Comparison of ENCODE assay signal across 1 cellular context in genomic region chr1:19445417-19446342, GRCh38.
A peak's percentile ranks its signal among the peaks of the same experiment; 100 is the strongest.
TF ChIP-seq lines count a peak whose summit lies in the region.

No MANE protein-coding gene starts in this region.

TF ChIP-seq in HEK293, 187 proteins besides CTCF, POLR2A, EP300 and RAD21 (continued from another document):
- TF ChIP-seq, protein P1, sequence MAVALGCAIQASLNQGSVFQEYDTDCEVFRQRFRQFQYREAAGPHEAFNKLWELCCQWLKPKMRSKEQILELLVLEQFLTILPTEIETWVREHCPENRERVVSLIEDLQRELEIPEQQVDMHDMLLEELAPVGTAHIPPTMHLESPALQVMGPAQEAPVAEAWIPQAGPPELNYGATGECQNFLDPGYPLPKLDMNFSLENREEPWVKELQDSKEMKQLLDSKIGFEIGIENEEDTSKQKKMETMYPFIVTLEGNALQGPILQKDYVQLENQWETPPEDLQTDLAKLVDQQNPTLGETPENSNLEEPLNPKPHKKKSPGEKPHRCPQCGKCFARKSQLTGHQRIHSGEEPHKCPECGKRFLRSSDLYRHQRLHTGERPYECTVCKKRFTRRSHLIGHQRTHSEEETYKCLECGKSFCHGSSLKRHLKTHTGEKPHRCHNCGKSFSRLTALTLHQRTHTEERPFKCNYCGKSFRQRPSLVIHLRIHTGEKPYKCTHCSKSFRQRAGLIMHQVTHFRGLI (tag by site-specific recombination; IDR thresholded peaks at IDR 0.05) = no peak
- TF ChIP-seq KLF9 (tag by site-specific recombination; IDR thresholded peaks at IDR 0.05; ENCODE audit: low read depth) = no peak
- peak; percentile 58; the same call in 1 of the 2 replicates for TF ChIP-seq ZXDB (tag by site-specific recombination; IDR thresholded peaks at IDR 0.05)
- no peak for TF ChIP-seq OVOL3 (tag by site-specific recombination; IDR thresholded peaks at IDR 0.05)
- peak; percentile 9; the same call in 1 of the 2 replicates for TF ChIP-seq TRIM28 (IDR thresholded peaks at IDR 0.05; ENCODE audit: borderline replicate concordance, low read length)
- no peak for TF ChIP-seq BCL11A (tag by site-specific recombination; IDR thresholded peaks at IDR 0.05; ENCODE audit: low read depth)
- TF ChIP-seq ZNF350 (tag by site-specific recombination; IDR thresholded peaks at IDR 0.05) = no peak
- TF ChIP-seq ZBTB20 (tag by site-specific recombination; IDR thresholded peaks at IDR 0.05) = peak; percentile 75; the same call in 1 of the 2 replicates
- TF ChIP-seq ZNF26 (tag by site-specific recombination; IDR thresholded peaks at IDR 0.05) = no peak
- TF ChIP-seq ZNF48 (tag by site-specific recombination; IDR thresholded peaks at IDR 0.05) = no peak
